ENCODE assay signal across 8 cellular contexts in the genomic region with DNA sequence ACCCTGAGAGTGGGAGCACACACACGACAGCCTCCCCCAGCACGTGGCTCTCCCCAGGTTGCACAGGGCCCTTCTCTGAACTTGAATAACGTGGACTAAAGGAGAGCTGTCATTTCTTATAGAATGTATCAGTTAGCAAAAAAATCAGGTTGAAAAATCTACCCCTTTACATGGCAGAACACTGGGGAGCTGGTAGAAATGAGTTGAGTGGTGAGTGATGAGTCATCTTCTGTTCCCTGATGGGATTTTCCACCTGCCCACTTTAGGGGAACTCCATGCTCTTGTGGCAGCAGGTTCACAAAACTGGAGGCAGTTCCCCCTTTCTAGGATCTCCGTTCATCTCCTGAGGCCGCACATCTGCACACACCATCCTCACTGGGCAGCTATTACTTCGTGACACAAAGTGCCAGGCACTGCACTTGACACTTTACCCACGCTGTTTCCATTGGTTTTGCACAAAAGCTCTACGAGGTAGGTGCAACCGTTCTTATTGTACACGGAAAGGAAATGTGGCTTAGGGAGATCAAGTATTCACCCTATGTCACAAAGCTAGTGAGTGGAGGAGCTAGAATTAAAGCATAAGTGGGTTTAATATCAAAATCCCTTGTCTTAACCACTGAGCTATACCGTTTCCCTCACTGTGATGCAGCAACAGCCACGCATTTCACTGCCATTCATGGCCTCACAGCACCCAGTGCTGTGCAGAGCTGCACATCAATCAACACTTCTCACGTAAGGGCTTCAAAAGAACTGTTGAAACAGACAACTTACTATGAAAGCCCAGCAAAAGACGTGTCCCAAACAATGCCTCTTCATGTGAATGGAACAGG.
A peak's percentile ranks its signal among the peaks of the same experiment; 100 is the strongest.
DNase-seq lines count a peak whose midpoint lies in the region; ATAC-seq and TF ChIP-seq lines count a peak whose summit lies in the region.

No MANE protein-coding gene starts in this region.

- H3K4me1 ChIP-seq in MM.1S (ENCODE audit: low read length) = peaks cover 26% of the 10 kb centered on the region

- H3K36me3 Mint-ChIP-seq in CD14-positive monocyte (peaks cover 57 to 83% of the 10 kb centered on the region in 2 donors), neural crest cell (ENCODE audit: low read depth) (peaks cover 2% of the 10 kb centered on the region)
- H3K36me3 Mint-ChIP-seq in activated naive CD8-positive, alpha-beta T cell treated with anti-CD3 and anti-CD28 coated beads for 36 hours = peaks cover 35% of the 10 kb centered on the region

- no peak overlapping the region for H3K9ac ChIP-seq in MM.1S (ENCODE audit: low read length)

- H3K27ac ChIP-seq in MM.1S (ENCODE audit: low read length) (no peak overlapping the region), WERI-Rb-1 (no peak overlapping the region)

- H3K79me2 ChIP-seq in MM.1S (ENCODE audit: low read length) = 0 out of 2 replicates have a peak, but pooled peaks cover 5% of the 10 kb centered on the region

- no peak overlapping the region for H3K4me3 ChIP-seq in MM.1S (ENCODE audit: low read length)
- no peak overlapping the region for H3K4me3 ChIP-seq in WERI-Rb-1 (ENCODE audit: low read depth, low read length)

- H3K27me3 Mint-ChIP-seq in CD14-positive monocyte (ENCODE audit: low read depth in 3 of 3) = no peaks in the 10 kb centered on the region
- H3K27me3 Mint-ChIP-seq in activated naive CD8-positive, alpha-beta T cell treated with anti-CD3 and anti-CD28 coated beads for 36 hours = no peaks in the 10 kb centered on the region
- H3K27me3 Mint-ChIP-seq in neural crest cell (ENCODE audit: low read depth) = no peaks in the 10 kb centered on the region

- peak overlapping the region in 1 of 2 donors; percentile 1 for H3K4me3 Mint-ChIP-seq in CD14-positive monocyte
- peak overlapping the region; percentile 46 for H3K4me3 Mint-ChIP-seq in activated naive CD8-positive, alpha-beta T cell treated with anti-CD3 and anti-CD28 coated beads for 36 hours
- no peak overlapping the region for H3K4me3 Mint-ChIP-seq in neural crest cell

- DNase-seq in CD14-positive monocyte (ENCODE audit: low spot score) = peak; percentile 58
- no peak for DNase-seq in MM.1S
- DNase-seq in activated naive CD8-positive, alpha-beta T cell treated with anti-CD3 and anti-CD28 coated beads for 36 hours = peak; percentile 81
- DNase-seq in neural crest cell (ENCODE audit: low read depth, low spot score) = no peak
- no peak for DNase-seq in NCI-H2029 treated with DMSO at 0.1 percent for 48 hours (lab: John Stamatoyannopoulos, UW)
- DNase-seq in WERI-Rb-1 = no peak
- DNase-seq in HEK293T (ENCODE audit: extremely low spot score) = no peak

- H3K27ac Mint-ChIP-seq in CD14-positive monocyte = peak overlapping the region; percentile 75 to 93 (median 87)
- H3K27ac Mint-ChIP-seq in activated naive CD8-positive, alpha-beta T cell treated with anti-CD3 and anti-CD28 coated beads for 36 hours = peak overlapping the region; percentile 95
- H3K27ac Mint-ChIP-seq in neural crest cell (ENCODE audit: unreplicated experiment) = peak overlapping the region; percentile 57

- H3K4me1 Mint-ChIP-seq in CD14-positive monocyte (peaks cover 60% of the 10 kb centered on the region), neural crest cell (peaks cover 65% of the 10 kb centered on the region)
- peaks cover 84% of the 10 kb centered on the region for H3K4me1 Mint-ChIP-seq in activated naive CD8-positive, alpha-beta T cell treated with anti-CD3 and anti-CD28 coated beads for 36 hours

- peaks cover 10% of the 10 kb centered on the region for H4K20me1 ChIP-seq in MM.1S (ENCODE audit: insufficient read depth, low read length)

- H3K9me3 Mint-ChIP-seq in CD14-positive monocyte = peaks cover 0 to 2% (median 0%) of the 10 kb centered on the region in 7 donors
- no peaks in the 10 kb centered on the region for H3K9me3 Mint-ChIP-seq in activated naive CD8-positive, alpha-beta T cell treated with anti-CD3 and anti-CD28 coated beads for 36 hours
- no peaks in the 10 kb centered on the region for H3K9me3 Mint-ChIP-seq in neural crest cell

- H2AFZ ChIP-seq in MM.1S (ENCODE audit: low read length) = no peak overlapping the region

- ATAC-seq in GM21381 (IDR thresholded peaks at IDR 0.05; ENCODE audit: unreplicated experiment) = no peak

- intact Hi-C loops in CD14-positive monocyte (cut with micrococcal nuclease) = loop anchor here (5.0 kb wide), 1 partner anchor 34 kb away; no protein-coding TSS in a partner anchor

- H3K9me2 ChIP-seq in MM.1S (replicated peaks; ENCODE audit: insufficient read depth, low read length) = no peaks in the 10 kb centered on the region

- H3K4me2 ChIP-seq in MM.1S (ENCODE audit: low read depth, low read length) = 0 out of 2 replicates have a peak overlapping the region, but pooled peaks have one; percentile 4

- H3K27me3 ChIP-seq in MM.1S (replicated peaks; ENCODE audit: insufficient read depth, low read length) (no peaks in the 10 kb centered on the region), WERI-Rb-1 (ENCODE audit: insufficient read depth, low read depth, severe bottlenecking) (no peaks in the 10 kb centered on the region)

- H3F3A ChIP-seq in MM.1S (ENCODE audit: insufficient read depth, low read length) = peaks cover 5% of the 10 kb centered on the region; the same call in 1 of the 2 replicates

- POLR2A ChIA-PET in HEK293T (lab: Yijun Ruan, JAX) = no interaction called here

- H3K36me3 ChIP-seq in MM.1S (replicated peaks; ENCODE audit: insufficient read depth, low read length) = no peaks in the 10 kb centered on the region
- H3K36me3 ChIP-seq in WERI-Rb-1 = peaks cover 16% of the 10 kb centered on the region

- H3K9me3 ChIP-seq in MM.1S (replicated peaks; ENCODE audit: insufficient read depth, low read length) (no peaks in the 10 kb centered on the region), WERI-Rb-1 (ENCODE audit: severe bottlenecking) (no peaks in the 10 kb centered on the region)

- CTCF ChIA-PET in HEK293T (lab: Yijun Ruan, JAX) = no interaction called here

- TF ChIP-seq CTCF in CD14-positive monocyte (IDR thresholded peaks at IDR 0.05) = no peak
- TF ChIP-seq CTCF in MM.1S (IDR thresholded peaks at IDR 0.05; ENCODE audit: low read length) = no peak
- no peak for TF ChIP-seq CTCF in neural crest cell (conservative IDR thresholded peaks at IDR 0.05)
- no peak for TF ChIP-seq CTCF in WERI-Rb-1 (IDR thresholded peaks at IDR 0.05; ENCODE audit: low read depth, low read length)

TF ChIP-seq in HEK293T, 16 proteins besides CTCF, POLR2A, EP300 and RAD21:
- no peak for TF ChIP-seq L3MBTL2 (conservative IDR thresholded peaks at IDR 0.05)
- no peak for TF ChIP-seq CTBP1 (IDR thresholded peaks at IDR 0.05; ENCODE audit: borderline replicate concordance)
- TF ChIP-seq LEF1 (IDR thresholded peaks at IDR 0.05; ENCODE audit: borderline replicate concordance) = no peak
- TF ChIP-seq SP1 (IDR thresholded peaks at IDR 0.05) = no peak
- no peak for TF ChIP-seq ZNF384 (IDR thresholded peaks at IDR 0.05)
- TF ChIP-seq BHLHE40 (IDR thresholded peaks at IDR 0.05; ENCODE audit: borderline replicate concordance) = no peak
- no peak for TF ChIP-seq SUZ12 (IDR thresholded peaks at IDR 0.05)
- TF ChIP-seq FOXM1 (IDR thresholded peaks at IDR 0.05; ENCODE audit: borderline replicate concordance) = no peak
- no peak for TF ChIP-seq TARDBP (IDR thresholded peaks at IDR 0.05)

Comparison
In these comparisons a context has a peak if more than half of its experiments do, and no peak if none do; other contexts are left out.
1. DNase-seq: peak in CD14-positive monocyte (single experiment) and activated naive CD8-positive, alpha-beta T cell treated with anti-CD3 and anti-CD28 coated beads for 36 hours (single experiment); none in MM.1S (single experiment), neural crest cell (single experiment), NCI-H2029 treated with DMSO at 0.1 percent for 48 hours (single experiment), WERI-Rb-1 (single experiment) and HEK293T (single experiment).
2. Peak in every context shown above with its lines, with median percentiles within 50 percentile points of each other: H3K27ac Mint-ChIP-seq.